Comparison of ENCODE assay signal across 8 cellular contexts in genomic region chr5:72556351-72557146, GRCh38. TPM values are rescaled to one million over a fixed set of nuclear protein-coding genes. Genes with fewer than 3 reads are reported as not detected.
DNase-seq lines count a peak whose midpoint lies in the region; ATAC-seq, FAIRE-seq and TF ChIP-seq lines count a peak whose summit lies in the region.

No MANE protein-coding gene starts in this region.

- peak overlapping the region; percentile 38 for H3K4me3 ChIP-seq in GM12878
- peak overlapping the region; percentile 37 for H3K4me3 ChIP-seq in iPS-11a (ENCODE audit: low read depth, low read length)

- peak; percentile 27; the same call in 1 of the 2 replicates for TF ChIP-seq RAD21 in GM12878 (IDR thresholded peaks at IDR 0.05; ENCODE audit: insufficient read depth, low read depth, low read length)

- peaks cover 3% of the 10 kb centered on the region for H3K4me1 ChIP-seq in GM12878 (ENCODE audit: control insufficient read depth, insufficient read depth, low read length)

- FAIRE-seq in GM12878 (lab: Jason Lieb, UNC): no peak

- no peaks in the 10 kb centered on the region for H4K20me1 ChIP-seq in GM12878 (ENCODE audit: control insufficient read depth, insufficient read depth)

- ATAC-seq in GM18505 (IDR thresholded peaks at IDR 0.05; ENCODE audit: unreplicated experiment): peak; percentile 85
- ATAC-seq in HG03039 (IDR thresholded peaks at IDR 0.05; ENCODE audit: unreplicated experiment): peak; percentile 57
- peak; percentile 78 for ATAC-seq in GM12878
- ATAC-seq in sciatic nerve: peak; percentile 96

- no peaks in the 10 kb centered on the region; the same call in 2 of the 3 replicates for H3K9me3 ChIP-seq in GM12878 (replicated peaks; ENCODE audit: control insufficient read depth, insufficient read depth, low read length)

- H2AFZ ChIP-seq in GM12878 (ENCODE audit: control insufficient read depth, low read depth, low read length): peak overlapping the region; percentile 48

- peak; percentile 63 for DNase-seq in AG08395 (ENCODE audit: low spot score)
- peak; percentile 74 for DNase-seq in NCI-H82 (lab: John Stamatoyannopoulos, UW)
- DNase-seq in GM12878 (ENCODE audit: low read depth, low spot score): peak; percentile 5
- DNase-seq in sciatic nerve (ENCODE audit: low spot score): peak; percentile 73
- DNase-seq in GF-D8 (lab: John Stamatoyannopoulos, UW): no peak

- BruUV-seq in GM12878 (replicated peaks; lab: Mats Ljungman, UMichigan): no TSS peak

- SMC1A ChIA-PET in GM12878 (lab: Charles Lee; ENCODE audit: uncharacterized antibody, unreplicated experiment): interaction anchor here (1.1 kb wide), 1 partner anchor 261 kb away, joined by 3 read pairs; no protein-coding TSS in a partner anchor

- 6% methylated on average over 34 of the region's 41 CpGs for WGBS in GM12878 (ENCODE audit: insufficient coverage, insufficient replicate concordance, low lambda C conversion rate, missing lambda C conversion rate)

- TF ChIP-seq CTCF in GM12878 (IDR thresholded peaks at IDR 0.05 in 2 of 3, conservative IDR thresholded peaks at IDR 0.05 in 1 of 3; ENCODE audit: control insufficient read depth in 2 of 3, extremely low read depth in 1 of 3, insufficient read depth in 1 of 3, low read depth in 3 of 3, low read length in 3 of 3): peak in 2 of 3 experiments; percentile 14 to 34; a peak in 4 of 6 replicates

- no peak overlapping the region; the same call in 1 of the 2 replicates for H3K9ac ChIP-seq in GM12878 (ENCODE audit: control insufficient read depth, insufficient read depth, low read length)

- H3K4me2 ChIP-seq in GM12878 (ENCODE audit: control insufficient read depth, insufficient read depth): peak overlapping the region; percentile 61

- in situ Hi-C loops in GM12878 (cut with MboI): no loop called here

- TF ChIP-seq EP300 in GM12878 (IDR thresholded peaks at IDR 0.05; ENCODE audit: borderline replicate concordance in 1 of 2, control insufficient read depth in 1 of 2, low read depth in 2 of 2, low read length in 2 of 2): no peak

- H3K79me2 ChIP-seq in GM12878 (ENCODE audit: control insufficient read depth, insufficient read depth, low read length): no peaks in the 10 kb centered on the region

- RAD21 ChIA-PET in GM12878 (lab: Charles Lee; ENCODE audit: unreplicated experiment): interaction anchor here (1.0 kb wide), 1 partner anchor 190 kb away, joined by 6 read pairs; no protein-coding TSS in a partner anchor

- no peaks in the 10 kb centered on the region; a peak in 1 of 4 replicates for H3K27me3 ChIP-seq in GM12878 (replicated peaks in 1 of 2; ENCODE audit: control insufficient read depth in 2 of 2, insufficient read depth in 2 of 2, low read length in 1 of 2)

- TF ChIP-seq POLR2A in GM18505 (IDR thresholded peaks at IDR 0.05; ENCODE audit: borderline replicate concordance, extremely low read depth, insufficient read depth, insufficient read length) (no peak), GM12878 (IDR thresholded peaks at IDR 0.05; ENCODE audit: low read depth, low read length) (peak; percentile 37)

- intact Hi-C loops in GM12878 (cut with micrococcal nuclease; ENCODE audit: unreplicated experiment) (no loop called here), sciatic nerve (cut with DNase I) (no loop called here)

- no peak overlapping the region for H3K27ac ChIP-seq in GM12878 (ENCODE audit: control insufficient read depth, insufficient read depth)

- no peaks in the 10 kb centered on the region for H3K36me3 ChIP-seq in GM12878 (ENCODE audit: control insufficient read depth in 2 of 2, insufficient read depth in 2 of 2, low read length in 1 of 2)

- CTCF ChIA-PET in GM12878 (lab: Yijun Ruan, JAX): interaction anchor here (0.6 to 1.7 kb wide), 3 partner anchors 80 to 238 kb away, joined by 3 read pairs; no protein-coding TSS in a partner anchor

- POLR2A ChIA-PET in GM12878 (lab: Charles Lee): no interaction called here

TF ChIP-seq in GM12878, 131 proteins besides CTCF, POLR2A, EP300 and RAD21:
- TF ChIP-seq HDAC2 (IDR thresholded peaks at IDR 0.05): no peak
- TF ChIP-seq TCF7 (IDR thresholded peaks at IDR 0.05; ENCODE audit: borderline replicate concordance): no peak
- TF ChIP-seq TBL1XR1 (IDR thresholded peaks at IDR 0.05; ENCODE audit: low read depth, low read length): no peak
- peak; percentile 52; the same call in 1 of the 2 replicates for TF ChIP-seq EED (IDR thresholded peaks at IDR 0.05; ENCODE audit: low read depth)
- TF ChIP-seq RCOR1 (conservative IDR thresholded peaks at IDR 0.05; ENCODE audit: low read depth, low read length): no peak
- TF ChIP-seq MTA3 (IDR thresholded peaks at IDR 0.05; ENCODE audit: borderline replicate concordance, low read length): peak; percentile 54; the same call in 1 of the 2 replicates

RNA-seq across cellular contexts. Expression of gene ZNF366, which starts 49.3 kb away (rescaled TPM):
- not detected in 2 replicates for total RNA-seq in GM12878 (2013; cell fraction: nucleolus; rRNA removed)
- 0.06 TPM in 1 of 2 replicates, not detected in the other for total RNA-seq in GM12878 (2014; rRNA removed)
- 0.05 TPM in 1 of 2 replicates, not detected in the other for total RNA-seq in GM12878 (2014; rRNA removed; fragmentation: Illumina TruSeq; extraction: Trizol)
- 0.18 TPM in 1 of 2 replicates, not detected in the other for total RNA-seq in GM12878 (2021)
- not detected for polyA plus RNA-seq in GM12878 (2011; ENCODE audit: low read depth)
- not detected in 2 replicates for polyA plus RNA-seq in GM12878 (2011; rRNA removed)
- polyA plus RNA-seq in GM12878 (2011; cell fraction: cytosol; rRNA removed): not detected in 2 replicates
- not detected in 2 replicates for polyA plus RNA-seq in GM12878 (2011; cell fraction: nucleus; rRNA removed)
- polyA plus RNA-seq in GM12878 (2012): 0.04 and 0.08 TPM in 2 replicates
- 0.01 and 0.10 TPM in 2 replicates for polyA plus RNA-seq in GM12878 (2014; fragmentation: Illumina TruSeq; extraction: Trizol)
- polyA plus RNA-seq in GM12878 (2014; fragmentation: Nextera tagmentation; extraction: Ambion mirVana): not detected
- 0.03 TPM in 1 of 2 replicates, not detected in the other for polyA plus RNA-seq in GM12878 (2014; rRNA removed)
- not detected for polyA plus RNA-seq in GM12878 (2016; fragmentation: Nextera tagmentation; extraction: Ambion mirVana)
- not detected in 2 replicates for polyA minus RNA-seq in GM12878 (2011; rRNA and poly(A)+ RNA removed)
- polyA minus RNA-seq in GM12878 (2011; cell fraction: cytosol; rRNA and poly(A)+ RNA removed): not detected in 2 replicates
- polyA minus RNA-seq in GM12878 (2011; cell fraction: nucleus; rRNA and poly(A)+ RNA removed): not detected in 2 replicates
- 8.0 TPM for total RNA-seq in sciatic nerve
